In the genomic region with DNA sequence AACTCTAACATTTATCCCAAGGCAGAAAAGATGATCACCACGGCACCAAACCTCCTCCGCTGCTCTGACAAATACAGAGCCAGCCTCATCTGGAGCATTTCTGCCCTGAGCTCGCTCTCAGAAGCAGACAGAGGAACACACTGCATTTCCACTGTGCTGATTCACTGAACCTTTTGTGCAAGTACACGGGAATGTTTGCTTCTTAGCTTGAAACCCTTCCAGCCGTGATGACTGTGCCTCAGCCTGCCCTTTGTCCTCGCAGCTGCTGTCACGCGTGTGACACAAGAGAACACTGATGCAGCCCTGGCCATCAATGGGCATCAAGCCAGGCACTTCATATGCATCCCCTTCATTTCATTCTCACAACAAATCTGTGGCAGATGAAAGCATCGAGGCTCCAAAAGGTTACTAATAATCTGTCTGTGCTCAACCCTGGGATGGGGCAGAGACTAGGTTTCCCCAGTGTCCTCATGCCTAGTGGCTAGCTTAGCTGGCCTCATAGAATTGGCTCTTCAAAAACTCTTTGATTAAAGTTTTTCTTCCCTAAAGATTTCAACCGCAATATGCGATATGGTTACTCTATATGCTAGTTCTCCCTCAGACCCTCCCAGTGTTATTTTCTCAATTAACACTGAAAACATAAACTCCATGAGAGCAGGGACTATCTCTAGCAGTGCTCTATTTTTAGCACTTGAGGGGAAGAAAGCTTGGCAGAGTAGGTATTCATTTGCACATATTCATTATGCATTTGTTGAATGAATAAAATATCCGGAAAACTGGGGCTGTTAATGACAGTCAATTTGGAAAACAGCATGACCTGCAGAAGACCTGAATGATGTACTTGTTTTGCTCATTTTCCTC, we compare ENCODE assay signal across 9 cellular contexts. TPM values are rescaled to one million over a fixed set of nuclear protein-coding genes. Genes with fewer than 3 reads are reported as not detected.
DNase-seq lines count a peak whose midpoint lies in the region; ATAC-seq and TF ChIP-seq lines count a peak whose summit lies in the region.
"Had no signal": no experiment of that assay in that cellular context is flagged by ENCODE, and none has a peak within 500 bp of the region (broad histone marks: within the 10 kb centered on the region; RNA-seq: fewer than 3 reads in every experiment).

No MANE protein-coding gene starts in this region.

- no peaks in the 10 kb centered on the region for H3K27me3 Mint-ChIP-seq in progenitor cell of endocrine pancreas
- H3K27me3 Mint-ChIP-seq in effector memory CD8-positive, alpha-beta T cell: peaks cover 68 to 94% of the 10 kb centered on the region in 2 donors

- H3K9me3 ChIP-seq in HEK293 (ENCODE audit: control insufficient read depth, insufficient read depth, low read depth, low read length) (no peaks in the 10 kb centered on the region), SK-N-MC (ENCODE audit: low read depth, low read length) (no peaks in the 10 kb centered on the region)

- DNase-seq in SK-N-MC (ENCODE audit: low read depth, low spot score): no peak
- peak; percentile 96 for DNase-seq in globus pallidus (ENCODE audit: low spot score)
- DNase-seq in progenitor cell of endocrine pancreas (ENCODE audit: low spot score, unreplicated experiment): no peak
- DNase-seq in stimulated activated CD4-positive, alpha-beta T cell treated with anti-CD3 and anti-CD28 coated beads, Interleukin-2, amount 100 ng/mL, for 48 hours: no peak
- no peak for DNase-seq in effector memory CD8-positive, alpha-beta T cell

- no peaks in the 10 kb centered on the region for H3K9me3 Mint-ChIP-seq in progenitor cell of endocrine pancreas (ENCODE audit: low read depth)
- H3K9me3 Mint-ChIP-seq in effector memory CD8-positive, alpha-beta T cell: no peaks in the 10 kb centered on the region

- no peaks in the 10 kb centered on the region for H3K36me3 ChIP-seq in HEK293 (ENCODE audit: control insufficient read depth in 2 of 2, insufficient read depth in 1 of 2, low read length in 2 of 2)
- no peaks in the 10 kb centered on the region for H3K36me3 ChIP-seq in SK-N-MC (ENCODE audit: insufficient read depth, low read length)

- H3K4me3 Mint-ChIP-seq in progenitor cell of endocrine pancreas (ENCODE audit: low read depth): no peak overlapping the region
- H3K4me3 Mint-ChIP-seq in effector memory CD8-positive, alpha-beta T cell: no peak overlapping the region

- no peak overlapping the region for H3K27ac ChIP-seq in HEK293 (ENCODE audit: extremely low read depth, low read depth, low read length)
- H3K27ac ChIP-seq in SK-N-MC: peak overlapping the region; percentile 58
- H3K27ac ChIP-seq: KMS-11 had no signal

- peak overlapping the region; percentile 54 for H3K9ac ChIP-seq in SK-N-MC (ENCODE audit: insufficient read length)
- H3K9ac ChIP-seq: KMS-11 had no signal

- TF ChIP-seq CTCF in HEK293 (tag by site-specific recombination; IDR thresholded peaks at IDR 0.05) (no peak), progenitor cell of endocrine pancreas (IDR thresholded peaks at IDR 0.05; ENCODE audit: unreplicated experiment) (no peak)

- ATAC-seq in HG03095 (IDR thresholded peaks at IDR 0.05; ENCODE audit: unreplicated experiment) (no peak), HG02588 (IDR thresholded peaks at IDR 0.05; ENCODE audit: unreplicated experiment) (no peak)
- no peak for ATAC-seq in effector memory CD8-positive, alpha-beta T cell (replicated peaks)

- peak overlapping the region; percentile 66 for H3K27ac Mint-ChIP-seq in progenitor cell of endocrine pancreas
- H3K27ac Mint-ChIP-seq in effector memory CD8-positive, alpha-beta T cell: no peak overlapping the region

- POLR2A ChIA-PET in HEK293 (lab: Yijun Ruan, JAX): no interaction called here

- CTCF ChIA-PET in HEK293 (lab: Yijun Ruan, JAX): interaction anchor here (0.6 to 1.0 kb wide), 5 partner anchors 24 to 987 kb away, joined by 3 read pairs; no protein-coding TSS in a partner anchor

- peaks cover 14% of the 10 kb centered on the region for H3K4me1 Mint-ChIP-seq in progenitor cell of endocrine pancreas (ENCODE audit: low read depth)
- no peaks in the 10 kb centered on the region for H3K4me1 Mint-ChIP-seq in effector memory CD8-positive, alpha-beta T cell (ENCODE audit: low read depth in 2 of 2)

- no peaks in the 10 kb centered on the region for H3K36me3 Mint-ChIP-seq in progenitor cell of endocrine pancreas (ENCODE audit: insufficient read depth)
- no peaks in the 10 kb centered on the region for H3K36me3 Mint-ChIP-seq in effector memory CD8-positive, alpha-beta T cell (ENCODE audit: insufficient read depth)

- H3K4me3 ChIP-seq in HEK293 (ENCODE audit: low read depth, low read length) (no peak overlapping the region), SK-N-MC (peak overlapping the region; percentile 75)

- peaks cover 16% of the 10 kb centered on the region for H3K4me1 ChIP-seq in HEK293 (ENCODE audit: control insufficient read depth, insufficient read depth, low read length)

TF ChIP-seq in HEK293, 187 proteins besides CTCF, POLR2A, EP300 and RAD21:
- TF ChIP-seq ZBTB17 (tag by site-specific recombination; IDR thresholded peaks at IDR 0.05) (peak; percentile 73), ZBTB8A (tag by site-specific recombination; IDR thresholded peaks at IDR 0.05) (no peak), ZNF629 (tag by site-specific recombination; IDR thresholded peaks at IDR 0.05) (no peak)

RNA-seq across cellular contexts. Expression of a gene that starts 7.3 kb away (rescaled TPM):
- 46.2 and 53.2 TPM in 2 replicates for total RNA-seq in progenitor cell of endocrine pancreas

RNA-seq across cellular contexts. Expression of a gene that starts 42.8 kb away (rescaled TPM):
- total RNA-seq in progenitor cell of endocrine pancreas: 4.8 and 6.2 TPM in 2 replicates
